9 cellular contexts compared by ENCODE assay signal in genomic region chr9:125750656-125751035, GRCh38. TPM values are rescaled to one million over a fixed set of nuclear protein-coding genes. Genes with fewer than 3 reads are reported as not detected.
DNase-seq lines count a peak whose midpoint lies in the region; ATAC-seq and TF ChIP-seq lines count a peak whose summit lies in the region.
"Had no signal": no experiment of that assay in that cellular context is flagged by ENCODE, and none has a peak within 500 bp of the region (broad histone marks: within the 10 kb centered on the region; RNA-seq: fewer than 3 reads in every experiment).

No MANE protein-coding gene starts in this region.

- intact Hi-C loops in MCF 10A (cut with micrococcal nuclease) (no loop called here), breast epithelium (cut with DNase I; ENCODE audit: low total_unique reads) (no loop called here), transverse colon (cut with DNase I; ENCODE audit: low total_unique reads) (no loop called here)

- POLR2A ChIA-PET in MCF 10A (lab: Yijun Ruan, JAX), result interaction anchor here (0.6 to 3.9 kb wide), 13 partner anchors 8 to 509 kb away, joined by 3 to 31 read pairs (median 5); partner anchors contain the start of genes HSPA5 and MAPKAP1

- CTCF ChIA-PET in MCF 10A (lab: Yijun Ruan, JAX), result interaction anchor here (0.6 to 0.7 kb wide), 2 partner anchors 9 to 1600 kb away, joined by 3 to 4 read pairs; no protein-coding TSS in a partner anchor

- H3K9me3 ChIP-seq in breast epithelium (no peaks in the 10 kb centered on the region), hepatocyte (ENCODE audit: low read depth) (no peaks in the 10 kb centered on the region), transverse colon (no peaks in the 10 kb centered on the region)

- peaks cover 34% of the 10 kb centered on the region for H3K4me1 Mint-ChIP-seq in MCF 10A (ENCODE audit: insufficient read depth, unreplicated experiment)

- H3K27me3 Mint-ChIP-seq in MCF 10A (ENCODE audit: insufficient read depth, unreplicated experiment), result no peaks in the 10 kb centered on the region
- H3K27me3 Mint-ChIP-seq: effector memory CD8-positive, alpha-beta T cell had no signal

- no peak overlapping the region for H3K27ac ChIP-seq in breast epithelium
- no peak overlapping the region for H3K27ac ChIP-seq in hepatocyte
- H3K27ac ChIP-seq in transverse colon, result peak overlapping the region; percentile 53 to 94 (median 68)

- no peaks in the 10 kb centered on the region for H4K20me1 ChIP-seq in hepatocyte (ENCODE audit: insufficient read depth, poor library complexity, severe bottlenecking)

- peaks cover 28% of the 10 kb centered on the region for H3K79me2 ChIP-seq in hepatocyte

- 56% methylated on average over 6 of the region's 6 CpGs for WGBS in hepatocyte (ENCODE audit: low lambda C conversion rate, missing lambda C conversion rate)
- 53 to 78% methylated on average over 5 to 6 of the region's 6 CpGs for WGBS in transverse colon (ENCODE audit: low coverage in 1 of 2), 2 donors

- ATAC-seq in HG03460 (IDR thresholded peaks at IDR 0.05; ENCODE audit: unreplicated experiment), result no peak
- ATAC-seq: effector memory CD8-positive, alpha-beta T cell had no signal

- no peak for TF ChIP-seq POLR2A in breast epithelium (IDR thresholded peaks at IDR 0.05)
- no peak for TF ChIP-seq POLR2A in transverse colon (IDR thresholded peaks at IDR 0.05)

- DNase-seq in MCF 10A (ENCODE audit: unreplicated experiment) (peak; percentile 43), breast epithelium (ENCODE audit: low spot score in 2 of 2) (no peak), SK-N-DZ (ENCODE audit: low spot score) (peak; percentile 36), hepatocyte (ENCODE audit: low spot score) (no peak), transverse colon (no peak), COLO829 (ENCODE audit: low spot score) (no peak), AML-193 (lab: John Stamatoyannopoulos, UW) (no peak)
- DNase-seq: effector memory CD8-positive, alpha-beta T cell had no signal

- TF ChIP-seq CTCF in MCF 10A (IDR thresholded peaks at IDR 0.05; ENCODE audit: unreplicated experiment), result no peak
- no peak for TF ChIP-seq CTCF in breast epithelium (IDR thresholded peaks at IDR 0.05)
- no peak for TF ChIP-seq CTCF in hepatocyte (IDR thresholded peaks at IDR 0.05; ENCODE audit: poor library complexity)
- no peak for TF ChIP-seq CTCF in transverse colon (IDR thresholded peaks at IDR 0.05)

- no peak overlapping the region for H3K4me3 ChIP-seq in breast epithelium
- no peak overlapping the region for H3K4me3 ChIP-seq in hepatocyte
- H3K4me3 ChIP-seq in transverse colon, result peak overlapping the region in 2 of 4 donors; percentile 3 to 95

- H3K4me2 ChIP-seq in hepatocyte, result peak overlapping the region; percentile 96

- peak overlapping the region; percentile 17 for H2AFZ ChIP-seq in hepatocyte

- no TSS peak for BruUV-seq in MCF 10A (replicated peaks; lab: Mats Ljungman, UMichigan)

- no peaks in the 10 kb centered on the region for H3K9me2 ChIP-seq in hepatocyte (replicated peaks; ENCODE audit: insufficient read depth)

- H3K4me3 Mint-ChIP-seq in MCF 10A (ENCODE audit: unreplicated experiment), result peak overlapping the region; percentile 84
- H3K4me3 Mint-ChIP-seq: effector memory CD8-positive, alpha-beta T cell had no signal

- no peak for TF ChIP-seq EP300 in transverse colon (IDR thresholded peaks at IDR 0.05; ENCODE audit: low read depth)

- H3K4me1 ChIP-seq in breast epithelium (no peaks in the 10 kb centered on the region), hepatocyte (ENCODE audit: insufficient read depth) (no peaks in the 10 kb centered on the region), transverse colon (peaks cover 0 to 43% (median 9%) of the 10 kb centered on the region in 4 donors)

- in situ Hi-C loops in transverse colon (cut with MboI; ENCODE audit: low pct_ligation_motif_present in 1 of 4, low pct_unique_long_range_greater_than_20kb in 1 of 4, low sequenced_read_pairs in 3 of 4), result no loop called here

- no peaks in the 10 kb centered on the region for H3K36me3 ChIP-seq in breast epithelium
- H3K36me3 ChIP-seq in hepatocyte (replicated peaks; ENCODE audit: insufficient read depth, low read depth), result no peaks in the 10 kb centered on the region
- H3K36me3 ChIP-seq in transverse colon, result no peaks in the 10 kb centered on the region

- H3K9me3 Mint-ChIP-seq in MCF 10A (ENCODE audit: unreplicated experiment), result no peaks in the 10 kb centered on the region
- H3K9me3 Mint-ChIP-seq: effector memory CD8-positive, alpha-beta T cell had no signal

- H3K27me3 ChIP-seq in breast epithelium (no peaks in the 10 kb centered on the region), hepatocyte (peaks cover 4% of the 10 kb centered on the region), transverse colon (no peaks in the 10 kb centered on the region)

- peak overlapping the region; percentile 80 for H3K27ac Mint-ChIP-seq in MCF 10A (ENCODE audit: low read depth, unreplicated experiment)

- H3K36me3 Mint-ChIP-seq in MCF 10A (ENCODE audit: insufficient read depth, unreplicated experiment), result no peaks in the 10 kb centered on the region

RNA-seq across cellular contexts. Expression of gene PBX3, which starts 3.5 kb away (rescaled TPM):
- total RNA-seq in MCF 10A (2022) (17.5 and 21.4 TPM in 2 replicates), breast epithelium (10 to 100 TPM; 29.5 to 31.2 (median 29.8) TPM), hepatocyte (21.6 and 23.3 TPM in 2 replicates), transverse colon (10 to 100 TPM; 16.4 to 70.3 (median 20.4) TPM)
- 51.4 and 62.6 TPM in 2 replicates for polyA plus RNA-seq in SK-N-DZ (2014; cell fraction: cytosol; rRNA removed)
- 33.8 and 57.4 TPM in 2 replicates for polyA plus RNA-seq in SK-N-DZ (2014; cell fraction: nucleus; rRNA removed)
- polyA plus RNA-seq in hepatocyte, result 14.8 and 15.9 TPM in 2 replicates

RNA-seq across cellular contexts. Expression of gene MAPKAP1, which starts 43.6 kb away (rescaled TPM):
- total RNA-seq in MCF 10A (2022), result 74.9 and 111 TPM in 2 replicates
- 10 to 100 TPM; 61.3 to 81.9 (median 78.6) TPM for total RNA-seq in breast epithelium
- 56.8 and 57.7 TPM in 2 replicates for polyA plus RNA-seq in SK-N-DZ (2014; cell fraction: cytosol; rRNA removed)
- polyA plus RNA-seq in SK-N-DZ (2014; cell fraction: nucleus; rRNA removed), result 37.1 and 55.5 TPM in 2 replicates
- total RNA-seq in hepatocyte, result 74.5 and 80.4 TPM in 2 replicates
- polyA plus RNA-seq in hepatocyte, result 79.4 and 81.1 TPM in 2 replicates
- 10 to 100 TPM; 59.8 to 83.4 (median 71.2) TPM for total RNA-seq in transverse colon

Comparison
In these comparisons a context has a peak if more than half of its experiments do, and no peak if none do; other contexts are left out.
1. DNase-seq: peak in MCF 10A (single experiment) and SK-N-DZ (single experiment); none in breast epithelium (0 of 2), hepatocyte (single experiment), transverse colon (single experiment), COLO829 (single experiment) and AML-193 (0 of 2).
2. H3K27ac ChIP-seq: peak in transverse colon (4 of 4); none in breast epithelium (0 of 2) and hepatocyte (single experiment).